Comparison of ENCODE assay signal across 16 cellular contexts in genomic region chr14:38662781-38663180, GRCh38.
A peak's percentile ranks its signal among the peaks of the same experiment; 100 is the strongest.
DNase-seq lines count a peak whose midpoint lies in the region; TF ChIP-seq lines count a peak whose summit lies in the region.
"Had no signal": no experiment of that assay in that cellular context is flagged by ENCODE, and none has a peak within 500 bp of the region (broad histone marks: within the 10 kb centered on the region; RNA-seq: fewer than 3 reads in every experiment).

No MANE protein-coding gene starts in this region.

- H3K79me2 ChIP-seq in trophoblast cell (ENCODE audit: control insufficient read depth, insufficient read depth, low read length, poor library complexity): no peaks in the 10 kb centered on the region

- H4K12ac ChIP-seq in trophoblast cell (ENCODE audit: low read depth, low read length): no peak overlapping the region

- H3K27me3 ChIP-seq in trophoblast cell (ENCODE audit: insufficient read depth, low read length): no peaks in the 10 kb centered on the region
- H3K27me3 ChIP-seq in tibial nerve: no peaks in the 10 kb centered on the region
- H3K27me3 ChIP-seq: breast epithelium, colonic mucosa, tibial artery had no signal

- no peak overlapping the region for H3K23ac ChIP-seq in trophoblast cell (ENCODE audit: low read length)

- H3K9ac ChIP-seq in trophoblast cell (ENCODE audit: low read length): no peak overlapping the region

- H4K91ac ChIP-seq in trophoblast cell (ENCODE audit: low read depth, low read length): no peak overlapping the region

- H2AK5ac ChIP-seq in trophoblast cell (ENCODE audit: low read length): no peak overlapping the region

- H3K14ac ChIP-seq in trophoblast cell (ENCODE audit: low read length): no peak overlapping the region

- no peaks in the 10 kb centered on the region for H3K36me3 ChIP-seq in trophoblast cell (ENCODE audit: control insufficient read depth in 1 of 2, insufficient read depth in 2 of 2, low read length in 2 of 2)
- H3K36me3 ChIP-seq in tibial nerve: no peaks in the 10 kb centered on the region
- H3K36me3 ChIP-seq: breast epithelium, colonic mucosa, prostate gland, tibial artery had no signal

- peak overlapping the region; percentile 16 for H3K4me2 ChIP-seq in trophoblast cell (ENCODE audit: low read length)

- H3K4me3 ChIP-seq in trophoblast cell (ENCODE audit: low read depth, low read length) (no peak overlapping the region), tibial nerve (no peak overlapping the region)
- H3K4me3 ChIP-seq: breast epithelium, colonic mucosa, prostate gland, tibial artery had no signal

- DNase-seq in ELF-1 (ENCODE audit: low read depth, low spot score) (peak; percentile 67), NCI-H146 (lab: John Stamatoyannopoulos, UW) (peak; percentile 63), SW480 (ENCODE audit: low spot score) (peak; percentile 17), trophoblast cell (no peak), tibial nerve (ENCODE audit: low spot score in 2 of 2) (no peak), NCI-H2171 (lab: John Stamatoyannopoulos, UW) (no peak)
- no peak for DNase-seq in activated naive CD4-positive, alpha-beta T cell treated with Interleukin-2 at 50 U/mL for 16 hours
- DNase-seq: activated CD4-positive, alpha-beta T cell treated with anti-CD3 and anti-CD28 coated beads, Interleukin-2, amount 50 U/mL, for 4 hours; activated effector memory CD4-positive, alpha-beta T cell treated with anti-CD3 and anti-CD28 coated beads, Interleukin-2, amount 50 U/mL, for 16 hours; colonic mucosa; endodermal cell; NCI-H446; stimulated activated naive CD4-positive, alpha-beta T cell treated with Interleukin-2 at 50 U/mL for 16 hours; tibial artery had no signal

- TF ChIP-seq POLR2A in tibial nerve (IDR thresholded peaks at IDR 0.05): no peak

- H3K9me3 ChIP-seq in trophoblast cell (ENCODE audit: insufficient read depth, low read depth, low read length) (no peaks in the 10 kb centered on the region), tibial nerve (no peaks in the 10 kb centered on the region)
- H3K9me3 ChIP-seq: breast epithelium, colonic mucosa, prostate gland, tibial artery had no signal

- no peaks in the 10 kb centered on the region for H3K79me1 ChIP-seq in trophoblast cell (ENCODE audit: low read length)

- WGBS in trophoblast cell (ENCODE audit: extremely low coverage, insufficient coverage, insufficient read length): no CpG with 5 or more reads among the region's 3 CpGs
- 42 to 48% methylated on average over 3 of the region's 3 CpGs for WGBS in tibial nerve, 2 donors

- TF ChIP-seq CTCF in tibial nerve (IDR thresholded peaks at IDR 0.05): no peak

- no peak overlapping the region for H2BK120ac ChIP-seq in trophoblast cell (ENCODE audit: insufficient read depth, low read length, poor library complexity)

- H3K27ac ChIP-seq in trophoblast cell (ENCODE audit: low read depth, low read length): no peak overlapping the region
- no peak overlapping the region for H3K27ac ChIP-seq in tibial nerve
- H3K27ac ChIP-seq: breast epithelium, colonic mucosa, prostate gland, tibial artery had no signal

- no peak overlapping the region for H2BK5ac ChIP-seq in trophoblast cell (ENCODE audit: low read depth, low read length, poor library complexity)

- H3K4ac ChIP-seq in trophoblast cell (ENCODE audit: low read depth, low read length): no peak overlapping the region

- no peak overlapping the region for H2AFZ ChIP-seq in trophoblast cell (ENCODE audit: insufficient read depth, low read length, poor library complexity)

- H2BK12ac ChIP-seq in trophoblast cell (ENCODE audit: low read length): no peak overlapping the region

- no peak overlapping the region for H3K18ac ChIP-seq in trophoblast cell (ENCODE audit: low read length)

- H4K8ac ChIP-seq in trophoblast cell (ENCODE audit: low read depth, low read length): no peak overlapping the region

- peaks cover 0 to 2% of the 10 kb centered on the region in 2 experiments for H3K4me1 ChIP-seq in trophoblast cell (ENCODE audit: control insufficient read depth in 1 of 2, insufficient read depth in 2 of 2, low read length in 2 of 2)
- no peaks in the 10 kb centered on the region for H3K4me1 ChIP-seq in tibial nerve
- H3K4me1 ChIP-seq: breast epithelium, colonic mucosa, prostate gland, tibial artery had no signal

- TF ChIP-seq EP300 in tibial nerve (IDR thresholded peaks at IDR 0.05): no peak

Comparison
In these comparisons a context has a peak if more than half of its experiments do, and no peak if none do; other contexts are left out.
1. DNase-seq: peak in ELF-1 (single experiment), NCI-H146 (single experiment) and SW480 (single experiment); none in trophoblast cell (0 of 2), tibial nerve (0 of 2), activated naive CD4-positive, alpha-beta T cell treated with Interleukin-2 at 50 U/mL for 16 hours (single experiment) and NCI-H2171 (single experiment).